In genomic region chr22:22291129-22291806, GRCh38 we compare ENCODE assay signal across 8 cellular contexts. TPM values are rescaled to one million over a fixed set of nuclear protein-coding genes. Genes with fewer than 3 reads are reported as not detected.
"Had no signal": no experiment of that assay in that cellular context is flagged by ENCODE, and none has a peak within 500 bp of the region (broad histone marks: within the 10 kb centered on the region; RNA-seq: fewer than 3 reads in every experiment).

No MANE protein-coding gene starts in this region.

RNA-seq across cellular contexts. Expression of gene VPREB1, which starts 46.7 kb away (rescaled TPM):
- total RNA-seq: K562, M059J, NCI-H460, PC-9, Right ventricle myocardium inferior, RPMI7951, SJSA1 had no signal
- polyA plus RNA-seq: K562, SK-N-SH had no signal
